ENCODE assay signal across 11 cellular contexts in genomic region chr21:31124005-31124404, GRCh38.
DNase-seq lines count a peak whose midpoint lies in the region; ATAC-seq and TF ChIP-seq lines count a peak whose summit lies in the region.
"Had no signal": no experiment of that assay in that cellular context is flagged by ENCODE, and none has a peak within 500 bp of the region (broad histone marks: within the 10 kb centered on the region; RNA-seq: fewer than 3 reads in every experiment).

No MANE protein-coding gene starts in this region.

- peaks cover 75% of the 10 kb centered on the region for H3K36me3 Mint-ChIP-seq in CD4-positive, CD25-positive, alpha-beta regulatory T cell
- peaks cover 9 to 61% (median 41%) of the 10 kb centered on the region in 3 donors for H3K36me3 Mint-ChIP-seq in naive thymus-derived CD8-positive, alpha-beta T cell

- no peak overlapping the region for H3K4me3 Mint-ChIP-seq in CD4-positive, CD25-positive, alpha-beta regulatory T cell
- H3K4me3 Mint-ChIP-seq in naive thymus-derived CD8-positive, alpha-beta T cell = no peak overlapping the region

- H3K36me3 ChIP-seq in CD4-positive, CD25-positive, alpha-beta regulatory T cell (ENCODE audit: control insufficient read depth, insufficient read depth, low read length) = peaks cover 94% of the 10 kb centered on the region
- H3K36me3 ChIP-seq in lower lobe of right lung = peaks cover 8% of the 10 kb centered on the region
- H3K36me3 ChIP-seq: pancreas had no signal

- H3K4me3 ChIP-seq in CD4-positive, CD25-positive, alpha-beta regulatory T cell (ENCODE audit: low read depth, low read length) = no peak overlapping the region
- H3K4me3 ChIP-seq in lower lobe of right lung = no peak overlapping the region
- H3K4me3 ChIP-seq: pancreas, SJSA1 had no signal

- H3K27me3 ChIP-seq in CD4-positive, CD25-positive, alpha-beta regulatory T cell (ENCODE audit: control insufficient read depth, insufficient read depth, low read length) = no peaks in the 10 kb centered on the region
- H3K27me3 ChIP-seq in lower lobe of right lung (ENCODE audit: low read depth) = no peaks in the 10 kb centered on the region
- H3K27me3 ChIP-seq: pancreas, SJSA1 had no signal

- no peaks in the 10 kb centered on the region for H3K4me1 ChIP-seq in CD4-positive, CD25-positive, alpha-beta regulatory T cell (ENCODE audit: control insufficient read depth, insufficient read depth, low read length, poor library complexity, severe bottlenecking)
- H3K4me1 ChIP-seq in lower lobe of right lung = no peaks in the 10 kb centered on the region
- H3K4me1 ChIP-seq: pancreas had no signal

- DNase-seq in CD4-positive, CD25-positive, alpha-beta regulatory T cell = no peak
- DNase-seq in NOMO-1 treated with DMSO at 0.1 percent for 48 hours (lab: John Stamatoyannopoulos, UW; ENCODE audit: unreplicated experiment) (peak; percentile 62), lower lobe of right lung (no peak), GM13976 (ENCODE audit: low spot score) (no peak), GM10248 (ENCODE audit: extremely low spot score) (no peak), NCI-H187 treated with DMSO at 0.1 percent for 48 hours (lab: John Stamatoyannopoulos, UW) (no peak)
- no peak for DNase-seq in naive thymus-derived CD8-positive, alpha-beta T cell
- DNase-seq: activated effector memory CD4-positive, alpha-beta T cell treated with Interleukin-2 at 50 U/mL for 16 hours; pancreas had no signal

- TF ChIP-seq CTCF in lower lobe of right lung (IDR thresholded peaks at IDR 0.05) = no peak
- TF ChIP-seq CTCF in GM13976 (IDR thresholded peaks at IDR 0.05; ENCODE audit: borderline replicate concordance, control extremely low read depth, extremely low read depth, insufficient read depth, missing control alignments) = no peak
- TF ChIP-seq CTCF in GM10248 (IDR thresholded peaks at IDR 0.05; ENCODE audit: control extremely low read depth, extremely low read depth, low read depth, missing control alignments) = no peak

- POLR2A ChIA-PET in naive thymus-derived CD8-positive, alpha-beta T cell (lab: Charles Lee) = no interaction called here
- POLR2A ChIA-PET in GM10248 (lab: Yijun Ruan, JAX) = no interaction called here

- intact Hi-C loops in lower lobe of right lung (cut with DNase I) = no loop called here

- in situ Hi-C loops in GM13976 (cut with MboI; ENCODE audit: low sequenced_read_pairs, unreplicated experiment) = no loop called here

- H3K27ac ChIP-seq in CD4-positive, CD25-positive, alpha-beta regulatory T cell (ENCODE audit: insufficient read depth, low read length, poor library complexity, severe bottlenecking) = no peak overlapping the region
- H3K27ac ChIP-seq in lower lobe of right lung = no peak overlapping the region
- H3K27ac ChIP-seq: pancreas, SJSA1 had no signal

- H3K9me3 Mint-ChIP-seq in CD4-positive, CD25-positive, alpha-beta regulatory T cell = peaks cover 0 to 1% (median 0%) of the 10 kb centered on the region in 7 donors
- H3K9me3 Mint-ChIP-seq in naive thymus-derived CD8-positive, alpha-beta T cell = no peaks in the 10 kb centered on the region

- no peak for ATAC-seq in CD4-positive, CD25-positive, alpha-beta regulatory T cell (ENCODE audit: low read depth in 2 of 2)
- ATAC-seq in GM21367 (IDR thresholded peaks at IDR 0.05; ENCODE audit: unreplicated experiment) (peak; percentile 85), lower lobe of right lung (peak; percentile 28 to 79)
- no peak for ATAC-seq in naive thymus-derived CD8-positive, alpha-beta T cell

- H3K4me1 Mint-ChIP-seq in CD4-positive, CD25-positive, alpha-beta regulatory T cell = peaks cover 4 to 16% (median 9%) of the 10 kb centered on the region in 4 donors
- peaks cover 0 to 3% (median under 1%) of the 10 kb centered on the region in 4 donors for H3K4me1 Mint-ChIP-seq in naive thymus-derived CD8-positive, alpha-beta T cell

- H3K27ac Mint-ChIP-seq in CD4-positive, CD25-positive, alpha-beta regulatory T cell = peak overlapping the region; percentile 32 to 73 (median 60)
- peak overlapping the region in 1 of 10 donors; percentile 57 for H3K27ac Mint-ChIP-seq in naive thymus-derived CD8-positive, alpha-beta T cell

- CTCF ChIA-PET in GM10248 (lab: Yijun Ruan, JAX) = interaction anchor here (0.7 to 1.4 kb wide), 3 partner anchors 9 to 25 kb away, joined by 3 to 4 read pairs (median 3); no protein-coding TSS in a partner anchor

- H3K9me3 ChIP-seq in CD4-positive, CD25-positive, alpha-beta regulatory T cell (ENCODE audit: control insufficient read depth in 2 of 2, low read length in 2 of 2) = no peaks in the 10 kb centered on the region
- no peaks in the 10 kb centered on the region for H3K9me3 ChIP-seq in lower lobe of right lung
- H3K9me3 ChIP-seq: pancreas, SJSA1 had no signal

- H3K27me3 Mint-ChIP-seq in CD4-positive, CD25-positive, alpha-beta regulatory T cell = no peaks in the 10 kb centered on the region
- peaks cover 0 to 3% (median 0%) of the 10 kb centered on the region in 5 donors for H3K27me3 Mint-ChIP-seq in naive thymus-derived CD8-positive, alpha-beta T cell

Comparison
In these comparisons a context has a peak if more than half of its experiments do, and no peak if none do; other contexts are left out.
1. ATAC-seq: peak in GM21367 (single experiment) and lower lobe of right lung (2 of 2); none in CD4-positive, CD25-positive, alpha-beta regulatory T cell (0 of 2) and naive thymus-derived CD8-positive, alpha-beta T cell (0 of 2).